In the genomic region with DNA sequence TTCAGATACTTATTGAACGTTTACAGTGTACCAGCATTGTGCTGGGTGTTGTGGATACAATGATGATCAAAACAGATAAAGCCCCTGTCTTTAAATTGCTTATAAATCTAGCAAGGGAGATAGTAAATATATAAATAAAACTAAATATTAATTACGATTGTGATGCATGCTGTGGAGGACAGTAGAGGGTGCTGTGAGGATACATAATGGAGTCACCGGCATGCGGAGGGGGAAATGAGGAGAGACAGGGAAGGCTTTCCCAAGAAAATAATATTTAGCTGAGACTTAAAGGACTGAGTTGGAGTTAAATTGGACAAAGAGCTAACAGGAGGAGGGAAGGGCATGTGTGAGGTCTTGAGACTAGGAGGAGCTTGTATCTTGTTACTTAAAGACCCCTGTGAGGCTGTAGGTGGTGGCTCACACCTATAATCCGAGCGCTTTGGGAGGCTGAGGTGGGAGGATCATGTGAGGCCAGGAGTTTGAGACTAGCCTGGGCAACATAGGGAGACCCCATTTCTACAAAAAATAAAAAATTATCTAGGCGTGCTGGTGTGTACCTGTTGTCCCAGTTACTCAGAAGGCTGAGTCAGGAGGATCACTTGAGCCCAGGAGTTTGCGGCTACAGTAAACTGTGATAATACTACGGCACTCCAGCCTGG, we compare ENCODE assay signal across 9 cellular contexts. TPM values are rescaled to one million over a fixed set of nuclear protein-coding genes. Genes with fewer than 3 reads are reported as not detected.
DNase-seq lines count a peak whose midpoint lies in the region; ATAC-seq and TF ChIP-seq lines count a peak whose summit lies in the region.
"Had no signal": no experiment of that assay in that cellular context is flagged by ENCODE, and none has a peak within 500 bp of the region (broad histone marks: within the 10 kb centered on the region; RNA-seq: fewer than 3 reads in every experiment).

No MANE protein-coding gene starts in this region.

- H3K9me3 Mint-ChIP-seq in brain = peaks cover 10 to 22% (median 12%) of the 10 kb centered on the region in 5 experiments
- no peaks in the 10 kb centered on the region for H3K9me3 Mint-ChIP-seq in effector memory CD8-positive, alpha-beta T cell

- H3K4me1 Mint-ChIP-seq in brain = peaks cover 10% of the 10 kb centered on the region
- H3K4me1 Mint-ChIP-seq in effector memory CD8-positive, alpha-beta T cell (ENCODE audit: low read depth in 2 of 2) = peaks cover 21 to 34% of the 10 kb centered on the region in 2 donors

- peaks cover 8% of the 10 kb centered on the region for H3K27me3 Mint-ChIP-seq in brain
- no peaks in the 10 kb centered on the region for H3K27me3 Mint-ChIP-seq in effector memory CD8-positive, alpha-beta T cell
- H3K27me3 Mint-ChIP-seq: memory B cell had no signal

- ATAC-seq in effector memory CD8-positive, alpha-beta T cell (replicated peaks) = no peak
- ATAC-seq in GM19467 (IDR thresholded peaks at IDR 0.05; ENCODE audit: unreplicated experiment) = no peak
- ATAC-seq in GM19395 (IDR thresholded peaks at IDR 0.05; ENCODE audit: unreplicated experiment) = no peak

- peak; percentile 58 to 64 for TF ChIP-seq CTCF in brain (conservative IDR thresholded peaks at IDR 0.05)

- H3K4me3 Mint-ChIP-seq in brain = peak overlapping the region in 2 of 5 experiments; percentile 34 to 63
- no peak overlapping the region for H3K4me3 Mint-ChIP-seq in effector memory CD8-positive, alpha-beta T cell
- H3K4me3 Mint-ChIP-seq: memory B cell had no signal

- in situ Hi-C loops in Caki2 (cut with HindIII; ENCODE audit: low pct_unique_long_range_greater_than_20kb, low sequenced_read_pairs) = no loop called here

- no peaks in the 10 kb centered on the region for H3K36me3 Mint-ChIP-seq in brain
- H3K36me3 Mint-ChIP-seq in effector memory CD8-positive, alpha-beta T cell (ENCODE audit: insufficient read depth) = peaks cover 15% of the 10 kb centered on the region

- TF ChIP-seq RAD21 in Ishikawa (IDR thresholded peaks at IDR 0.05; ENCODE audit: low read depth) = peak; percentile 37; the same call in 1 of the 2 replicates

- TF ChIP-seq EP300 in Ishikawa (IDR thresholded peaks at IDR 0.05; ENCODE audit: borderline replicate concordance) = no peak

- H3K27ac Mint-ChIP-seq in brain = no peak overlapping the region
- H3K27ac Mint-ChIP-seq in effector memory CD8-positive, alpha-beta T cell = peak overlapping the region in 1 of 2 donors; percentile 38
- H3K27ac Mint-ChIP-seq: memory B cell had no signal

- peak; percentile 12 for DNase-seq in Caki2 (ENCODE audit: low read depth)
- peak; percentile 75 to 81 for DNase-seq in lung microvascular endothelial cell (ENCODE audit: low read depth in 2 of 2)
- no peak for DNase-seq in effector memory CD8-positive, alpha-beta T cell
- no peak for DNase-seq in LoVo (ENCODE audit: low spot score)

TF ChIP-seq in Ishikawa, 13 proteins besides CTCF, POLR2A, EP300 and RAD21:
- TF ChIP-seq, protein P1, sequence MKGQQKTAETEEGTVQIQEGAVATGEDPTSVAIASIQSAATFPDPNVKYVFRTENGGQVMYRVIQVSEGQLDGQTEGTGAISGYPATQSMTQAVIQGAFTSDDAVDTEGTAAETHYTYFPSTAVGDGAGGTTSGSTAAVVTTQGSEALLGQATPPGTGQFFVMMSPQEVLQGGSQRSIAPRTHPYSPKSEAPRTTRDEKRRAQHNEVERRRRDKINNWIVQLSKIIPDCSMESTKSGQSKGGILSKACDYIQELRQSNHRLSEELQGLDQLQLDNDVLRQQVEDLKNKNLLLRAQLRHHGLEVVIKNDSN (IDR thresholded peaks at IDR 0.05) = no peak
- TF ChIP-seq TCF12 (IDR thresholded peaks at IDR 0.05; ENCODE audit: low read depth) (no peak), ZBTB7A (IDR thresholded peaks at IDR 0.05; ENCODE audit: low read depth) (no peak), EGR1 (IDR thresholded peaks at IDR 0.05) (no peak), NFIC (IDR thresholded peaks at IDR 0.05) (no peak), TEAD4 (IDR thresholded peaks at IDR 0.05) (no peak), CEBPB (IDR thresholded peaks at IDR 0.05) (no peak), CREB1 (IDR thresholded peaks at IDR 0.05; ENCODE audit: low read depth) (no peak), FOXM1 (IDR thresholded peaks at IDR 0.05; ENCODE audit: borderline replicate concordance, low read depth) (no peak), TAF1 (IDR thresholded peaks at IDR 0.05; ENCODE audit: low read depth) (no peak)
- TF ChIP-seq, protein P2, sequence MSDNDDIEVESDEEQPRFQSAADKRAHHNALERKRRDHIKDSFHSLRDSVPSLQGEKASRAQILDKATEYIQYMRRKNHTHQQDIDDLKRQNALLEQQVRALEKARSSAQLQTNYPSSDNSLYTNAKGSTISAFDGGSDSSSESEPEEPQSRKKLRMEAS (IDR thresholded peaks at IDR 0.05) = no peak
TF ChIP-seq in Ishikawa: peak in this region for 0.

RNA-seq across cellular contexts. Expression of a gene that starts 2.4 kb away (rescaled TPM):
- total RNA-seq in Caki2 (2014; rRNA removed; shearing (Covaris generic); ENCODE audit: low replicate concordance) = 12.3 and 21.2 TPM in 2 replicates
- 24.3 TPM for polyA plus RNA-seq in brain (ENCODE audit: insufficient read depth, low read depth, low replicate concordance)
- 10.2 and 14.9 TPM in 2 replicates for total RNA-seq in lung microvascular endothelial cell

Comparison
In these comparisons a context has a peak if more than half of its experiments do, and no peak if none do; other contexts are left out.
1. DNase-seq: peak in Caki2 (single experiment) and lung microvascular endothelial cell (2 of 2); none in effector memory CD8-positive, alpha-beta T cell (0 of 3) and LoVo (single experiment).